11 cellular contexts compared by ENCODE assay signal in genomic region chr11:118175600-118176399, GRCh38. TPM values are rescaled to one million over a fixed set of nuclear protein-coding genes. Genes with fewer than 3 reads are reported as not detected.
DNase-seq lines count a peak whose midpoint lies in the region; ATAC-seq and TF ChIP-seq lines count a peak whose summit lies in the region.
"Had no signal": no experiment of that assay in that cellular context is flagged by ENCODE, and none has a peak within 500 bp of the region (broad histone marks: within the 10 kb centered on the region; RNA-seq: fewer than 3 reads in every experiment).

No MANE protein-coding gene starts in this region.

- H3K4me3 ChIP-seq in OCI-LY7 (ENCODE audit: low read depth, low read length, poor library complexity, severe bottlenecking), result peak overlapping the region; percentile 58
- no peak overlapping the region for H3K4me3 ChIP-seq in epithelial cell of esophagus (ENCODE audit: low read length)
- H3K4me3 ChIP-seq: SK-N-MC had no signal

- H3K27ac ChIP-seq in OCI-LY7 (ENCODE audit: low read depth, low read length, poor library complexity, severe bottlenecking) (no peak overlapping the region), temporal lobe (ENCODE audit: low read depth, low read length) (peak overlapping the region; percentile 94)
- H3K27ac ChIP-seq: SK-N-MC had no signal

- H2AFZ ChIP-seq in OCI-LY7 (ENCODE audit: low read length), result peak overlapping the region; percentile 95

- peak overlapping the region; percentile 75 for H3K4me2 ChIP-seq in OCI-LY7 (ENCODE audit: low read length)

- POLR2A ChIA-PET in OCI-LY7 (lab: Charles Lee), result interaction anchor here (0.5 kb wide), 1 partner anchor 1617 kb away, joined by 3 read pairs; no protein-coding TSS in a partner anchor

- DNase-seq in OCI-LY7 (ENCODE audit: low spot score) (no peak), epithelial cell of esophagus (ENCODE audit: low read depth) (peak; percentile 76), memory B cell (ENCODE audit: low spot score in 2 of 2) (no peak), NCI-H510A treated with DMSO at 0.1 percent for 48 hours (lab: John Stamatoyannopoulos, UW) (no peak), cerebellar nuclear complex (lab: John Stamatoyannopoulos, UW) (no peak)
- DNase-seq in activated CD4-positive, alpha-beta T cell treated with anti-CD3 and anti-CD28 coated beads, Interleukin-2, amount 50 U/mL, for 4 hours, result no peak
- DNase-seq: HCEC 1CT, NCI-H1694 had no signal

- CTCF ChIA-PET in OCI-LY7 (lab: Charles Lee; ENCODE audit: unreplicated experiment), result no interaction called here

- TF ChIP-seq CTCF in OCI-LY7 (conservative IDR thresholded peaks at IDR 0.05; ENCODE audit: low read length) (no peak), epithelial cell of esophagus (IDR thresholded peaks at IDR 0.05; ENCODE audit: insufficient read depth, low read depth, low read length, missing control alignments) (no peak)

- no peaks in the 10 kb centered on the region for H3K79me2 ChIP-seq in OCI-LY7 (ENCODE audit: insufficient read depth, low read depth, low read length)

- peaks cover 20% of the 10 kb centered on the region for H3K4me1 ChIP-seq in OCI-LY7 (ENCODE audit: insufficient read depth, low read length, poor library complexity, severe bottlenecking)

- ATAC-seq in memory B cell (ENCODE audit: low read depth), result no peak
- no peak for ATAC-seq in GM21737 (IDR thresholded peaks at IDR 0.05; ENCODE audit: unreplicated experiment)

- no peaks in the 10 kb centered on the region for H3K9me3 Mint-ChIP-seq in memory B cell

- H3K4me3 Mint-ChIP-seq in memory B cell, result no peak overlapping the region

- peaks cover 14% of the 10 kb centered on the region for H3K27me3 Mint-ChIP-seq in memory B cell

- H3K9me3 ChIP-seq in OCI-LY7 (ENCODE audit: low read length), result no peaks in the 10 kb centered on the region

- H3K27ac Mint-ChIP-seq in memory B cell, result peak overlapping the region; percentile 12

- H3K4me1 Mint-ChIP-seq in memory B cell, result peaks cover 3% of the 10 kb centered on the region

- H3K36me3 ChIP-seq in OCI-LY7 (ENCODE audit: insufficient read depth, low read length), result no peaks in the 10 kb centered on the region

- BruUV-seq in OCI-LY7 (replicated peaks; lab: Mats Ljungman, UMichigan), result no TSS peak

- intact Hi-C loops in OCI-LY7 (cut with micrococcal nuclease; ENCODE audit: unreplicated experiment), result loop anchor here (10.0 kb wide), 1 partner anchor 361 kb away; no protein-coding TSS in a partner anchor

- no peaks in the 10 kb centered on the region for H3K9me2 ChIP-seq in OCI-LY7 (ENCODE audit: insufficient read depth, low read length)

- no peaks in the 10 kb centered on the region for H3K36me3 Mint-ChIP-seq in memory B cell

- no peaks in the 10 kb centered on the region for H4K20me1 ChIP-seq in OCI-LY7 (ENCODE audit: insufficient read depth, low read length)

RNA-seq across cellular contexts. Expression of gene SCN2B, which starts 0.6 kb away (rescaled TPM):
- total RNA-seq in OCI-LY7 (2014; rRNA removed; shearing (Covaris generic)), result 0.06 TPM in 1 of 2 replicates, not detected in the other
- total RNA-seq in OCI-LY7 (2022) (0.10 TPM in 1 of 2 replicates, not detected in the other), temporal lobe (3.0 TPM)

RNA-seq across cellular contexts. Expression of gene SCN4B, which starts 23.2 kb away (rescaled TPM):
- total RNA-seq in OCI-LY7 (2014; rRNA removed; shearing (Covaris generic)), result not detected in 2 replicates
- total RNA-seq in OCI-LY7 (2022) (not detected in 2 replicates), temporal lobe (6.4 TPM)

RNA-seq across cellular contexts. Expression of gene JAML, which starts 49.0 kb away (rescaled TPM):
- total RNA-seq in OCI-LY7 (2014; rRNA removed; shearing (Covaris generic)), result 0.73 and 1.4 TPM in 2 replicates
- total RNA-seq in OCI-LY7 (2022) (0.63 and 0.74 TPM in 2 replicates), temporal lobe (0.74 TPM)
